ENCODE assay signal across 1 cellular context in genomic region chr2:535222-535621, GRCh38.
TF ChIP-seq lines count a peak whose summit lies in the region.

No MANE protein-coding gene starts in this region.

TF ChIP-seq in SK-N-SH treated with all-trans-retinoic acid at 6 μM for 48 hours, 23 proteins besides CTCF, POLR2A, EP300 and RAD21 (continued from another document):
- TF ChIP-seq ZFP30 (CRISPR knock-in tag; IDR thresholded peaks at IDR 0.05) (no peak), ZNF8 (CRISPR knock-in tag; IDR thresholded peaks at IDR 0.05) (no peak), ZC3H10 (CRISPR knock-in tag; IDR thresholded peaks at IDR 0.05) (no peak), ARNTL (CRISPR knock-in tag; IDR thresholded peaks at IDR 0.05; ENCODE audit: borderline replicate concordance, low read depth) (no peak)
